In the genomic region with DNA sequence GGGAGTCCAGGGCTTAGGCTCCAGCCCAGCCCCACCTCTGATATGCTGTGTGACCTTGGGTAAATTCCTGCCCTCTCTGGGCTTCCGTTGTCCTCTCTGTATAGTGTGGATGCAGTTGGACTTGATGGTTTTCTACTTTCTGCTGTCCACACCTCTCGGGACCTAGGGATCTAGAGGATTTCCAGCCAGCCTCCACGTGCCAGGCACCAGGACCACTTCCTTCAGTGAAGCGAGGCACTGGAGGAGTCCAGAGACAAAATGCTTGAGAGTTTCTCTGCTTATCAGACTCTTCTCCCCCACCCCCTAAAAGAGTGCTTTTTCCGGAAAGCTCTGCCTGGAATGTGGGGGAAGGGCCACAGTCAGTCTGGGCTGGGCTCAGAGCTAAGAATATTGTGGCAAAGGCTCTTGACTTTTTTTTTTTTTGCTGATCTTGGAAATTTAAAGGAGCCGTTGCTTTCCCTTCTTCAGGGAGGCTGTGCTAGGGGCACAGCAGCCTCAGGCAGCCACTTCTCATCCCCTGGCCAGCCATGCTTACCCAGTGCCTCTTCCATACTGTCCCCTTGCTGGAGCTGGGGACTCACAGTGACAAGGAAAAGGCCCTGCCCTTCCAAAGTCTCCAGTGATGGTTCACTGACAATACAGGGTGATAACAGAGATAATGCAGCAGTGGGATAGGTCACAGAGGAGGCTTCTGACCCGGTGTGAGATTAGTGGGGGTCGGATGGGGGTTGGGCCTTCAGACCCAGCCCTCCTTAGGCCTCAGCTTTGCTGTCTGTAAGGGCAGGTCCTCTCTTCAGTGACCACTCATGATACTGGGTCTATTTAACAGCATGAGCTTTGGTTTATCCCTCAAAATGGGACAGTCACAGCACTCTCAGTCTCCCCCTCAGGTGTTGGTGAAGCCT, we compare ENCODE assay signal across 1 cellular context.
TF ChIP-seq lines count a peak whose summit lies in the region.

No MANE protein-coding gene starts in this region.

TF ChIP-seq in HepG2, 621 proteins besides CTCF, POLR2A, EP300 and RAD21 (continued from another document):
- TF ChIP-seq, protein P1, sequence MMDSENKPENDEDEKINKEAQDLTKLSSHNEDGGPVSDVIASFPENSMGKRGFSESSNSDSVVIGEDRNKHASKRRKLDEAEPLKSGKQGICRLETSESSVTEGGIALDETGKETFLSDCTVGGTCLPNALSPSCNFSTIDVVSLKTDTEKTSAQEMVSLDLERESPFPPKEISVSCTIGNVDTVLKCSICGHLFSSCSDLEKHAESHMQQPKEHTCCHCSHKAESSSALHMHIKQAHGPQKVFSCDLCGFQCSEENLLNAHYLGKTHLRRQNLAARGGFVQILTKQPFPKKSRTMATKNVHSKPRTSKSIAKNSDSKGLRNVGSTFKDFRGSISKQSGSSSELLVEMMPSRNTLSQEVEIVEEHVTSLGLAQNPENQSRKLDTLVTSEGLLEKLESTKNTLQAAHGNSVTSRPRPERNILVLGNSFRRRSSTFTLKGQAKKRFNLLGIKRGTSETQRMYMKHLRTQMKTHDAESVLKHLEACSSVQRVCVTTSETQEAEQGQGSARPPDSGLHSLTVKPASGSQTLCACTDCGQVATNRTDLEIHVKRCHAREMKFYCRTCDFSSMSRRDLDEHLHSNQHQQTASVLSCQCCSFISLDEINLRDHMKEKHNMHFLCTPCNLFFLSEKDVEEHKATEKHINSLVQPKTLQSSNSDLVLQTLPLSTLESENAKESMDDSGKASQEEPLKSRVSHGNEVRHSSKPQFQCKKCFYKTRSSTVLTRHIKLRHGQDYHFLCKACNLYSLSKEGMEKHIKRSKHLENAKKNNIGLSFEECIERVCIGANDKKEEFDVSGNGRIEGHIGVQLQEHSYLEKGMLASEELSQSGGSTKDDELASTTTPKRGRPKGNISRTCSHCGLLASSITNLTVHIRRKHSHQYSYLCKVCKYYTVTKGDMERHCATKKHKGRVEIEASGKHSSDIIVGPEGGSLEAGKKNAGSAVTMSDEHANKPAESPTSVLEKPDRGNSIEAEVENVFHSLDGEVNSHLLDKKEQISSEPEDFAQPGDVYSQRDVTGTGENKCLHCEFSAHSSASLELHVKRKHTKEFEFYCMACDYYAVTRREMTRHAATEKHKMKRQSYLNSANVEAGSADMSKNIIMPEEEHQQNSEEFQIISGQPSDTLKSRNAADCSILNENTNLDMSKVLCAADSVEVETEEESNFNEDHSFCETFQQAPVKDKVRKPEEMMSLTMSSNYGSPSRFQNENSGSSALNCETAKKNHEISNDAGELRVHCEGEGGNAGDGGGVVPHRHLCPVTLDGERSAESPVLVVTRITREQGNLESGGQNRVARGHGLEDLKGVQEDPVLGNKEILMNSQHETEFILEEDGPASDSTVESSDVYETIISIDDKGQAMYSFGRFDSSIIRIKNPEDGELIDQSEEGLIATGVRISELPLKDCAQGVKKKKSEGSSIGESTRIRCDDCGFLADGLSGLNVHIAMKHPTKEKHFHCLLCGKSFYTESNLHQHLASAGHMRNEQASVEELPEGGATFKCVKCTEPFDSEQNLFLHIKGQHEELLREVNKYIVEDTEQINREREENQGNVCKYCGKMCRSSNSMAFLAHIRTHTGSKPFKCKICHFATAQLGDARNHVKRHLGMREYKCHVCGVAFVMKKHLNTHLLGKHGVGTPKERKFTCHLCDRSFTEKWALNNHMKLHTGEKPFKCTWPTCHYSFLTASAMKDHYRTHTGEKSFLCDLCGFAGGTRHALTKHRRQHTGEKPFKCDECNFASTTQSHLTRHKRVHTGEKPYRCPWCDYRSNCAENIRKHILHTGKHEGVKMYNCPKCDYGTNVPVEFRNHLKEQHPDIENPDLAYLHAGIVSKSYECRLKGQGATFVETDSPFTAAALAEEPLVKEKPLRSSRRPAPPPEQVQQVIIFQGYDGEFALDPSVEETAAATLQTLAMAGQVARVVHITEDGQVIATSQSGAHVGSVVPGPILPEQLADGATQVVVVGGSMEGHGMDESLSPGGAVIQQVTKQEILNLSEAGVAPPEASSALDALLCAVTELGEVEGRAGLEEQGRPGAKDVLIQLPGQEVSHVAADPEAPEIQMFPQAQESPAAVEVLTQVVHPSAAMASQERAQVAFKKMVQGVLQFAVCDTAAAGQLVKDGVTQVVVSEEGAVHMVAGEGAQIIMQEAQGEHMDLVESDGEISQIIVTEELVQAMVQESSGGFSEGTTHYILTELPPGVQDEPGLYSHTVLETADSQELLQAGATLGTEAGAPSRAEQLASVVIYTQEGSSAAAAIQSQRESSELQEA (CRISPR knock-in tag; IDR thresholded peaks at IDR 0.05; ENCODE audit: not compliant biosample characterization), result no peak
- TF ChIP-seq TCF12 (IDR thresholded peaks at IDR 0.05) (no peak), TCF12 (CRISPR knock-in tag; IDR thresholded peaks at IDR 0.05) (no peak), SOX5 (CRISPR knock-in tag; IDR thresholded peaks at IDR 0.05; ENCODE audit: borderline replicate concordance) (no peak), HIVEP1 (CRISPR knock-in tag; IDR thresholded peaks at IDR 0.05) (no peak), ZNF224 (CRISPR knock-in tag; IDR thresholded peaks at IDR 0.05) (no peak), SMARCE1 (IDR thresholded peaks at IDR 0.05; ENCODE audit: borderline replicate concordance) (no peak)
